12 cellular contexts compared by ENCODE assay signal in genomic region chr3:127001486-127002194, GRCh38. TPM values are rescaled to one million over a fixed set of nuclear protein-coding genes. Genes with fewer than 3 reads are reported as not detected.
A peak's percentile ranks its signal among the peaks of the same experiment; 100 is the strongest.
DNase-seq lines count a peak whose midpoint lies in the region; ATAC-seq and TF ChIP-seq lines count a peak whose summit lies in the region.
"Had no signal": no experiment of that assay in that cellular context is flagged by ENCODE, and none has a peak within 500 bp of the region (broad histone marks: within the 10 kb centered on the region; RNA-seq: fewer than 3 reads in every experiment).

No MANE protein-coding gene starts in this region.

- H3K23ac ChIP-seq in neuronal stem cell (ENCODE audit: low read depth, low read length, poor library complexity) = peak overlapping the region; percentile 68

- no peaks in the 10 kb centered on the region for H3K27me3 Mint-ChIP-seq in naive thymus-derived CD8-positive, alpha-beta T cell
- H3K27me3 Mint-ChIP-seq: activated naive CD8-positive, alpha-beta T cell treated with anti-CD3 and anti-CD28 coated beads for 36 hours had no signal

- peak overlapping the region; percentile 27 for H2BK12ac ChIP-seq in neuronal stem cell (ENCODE audit: low read length)

- no peak overlapping the region for H3K27ac Mint-ChIP-seq in naive thymus-derived CD8-positive, alpha-beta T cell
- H3K27ac Mint-ChIP-seq: activated naive CD8-positive, alpha-beta T cell treated with anti-CD3 and anti-CD28 coated beads for 36 hours had no signal

- TF ChIP-seq POLR2A in vagina (IDR thresholded peaks at IDR 0.05) = no peak

- peak overlapping the region; percentile 72 for H2BK15ac ChIP-seq in neuronal stem cell (ENCODE audit: low read length)

- WGBS in heart right ventricle, 2 donors = 63 to 65% methylated on average over 23 of the region's 23 CpGs
- no CpG with 5 or more reads among the region's 23 CpGs for WGBS in neuronal stem cell (ENCODE audit: extremely low coverage in 2 of 2, insufficient read length in 2 of 2, insufficient replicate concordance in 1 of 2), 2 donors

- peak overlapping the region; percentile 11 for H3K4me2 ChIP-seq in neuronal stem cell (ENCODE audit: insufficient read depth, low read length, poor library complexity, severe bottlenecking)

- H2BK120ac ChIP-seq in neuronal stem cell (ENCODE audit: low read depth, low read length) = no peak overlapping the region

- H3K9me3 ChIP-seq in heart right ventricle = no peaks in the 10 kb centered on the region
- H3K9me3 ChIP-seq in neuronal stem cell (replicated peaks in 1 of 2; ENCODE audit: control insufficient read depth in 2 of 2, insufficient read depth in 1 of 2, low read depth in 1 of 2, low read length in 2 of 2) = peaks cover 0 to 2% of the 10 kb centered on the region in 2 donors
- H3K9me3 ChIP-seq in vagina = no peaks in the 10 kb centered on the region

- no peaks in the 10 kb centered on the region for H3K9me3 Mint-ChIP-seq in naive thymus-derived CD8-positive, alpha-beta T cell
- H3K9me3 Mint-ChIP-seq: activated naive CD8-positive, alpha-beta T cell treated with anti-CD3 and anti-CD28 coated beads for 36 hours had no signal

- POLR2A ChIA-PET in naive thymus-derived CD8-positive, alpha-beta T cell (lab: Charles Lee) = no interaction called here

- no peaks in the 10 kb centered on the region for H3K27me3 ChIP-seq in heart right ventricle
- H3K27me3 ChIP-seq in dorsolateral prefrontal cortex = no peaks in the 10 kb centered on the region
- H3K27me3 ChIP-seq in neuronal stem cell (ENCODE audit: control insufficient read depth in 3 of 3, insufficient read depth in 3 of 3, low read depth in 1 of 3, low read length in 3 of 3) = no peaks in the 10 kb centered on the region
- no peaks in the 10 kb centered on the region for H3K27me3 ChIP-seq in vagina

- peak overlapping the region; percentile 86 for H3K14ac ChIP-seq in neuronal stem cell (ENCODE audit: low read length)

- no peak overlapping the region for H4K8ac ChIP-seq in neuronal stem cell (ENCODE audit: low read depth, low read length)

- H3K9ac ChIP-seq in neuronal stem cell (ENCODE audit: low read depth, low read length, poor library complexity) = peak overlapping the region; percentile 71

- ATAC-seq in heart right ventricle = no peak
- ATAC-seq in left cardiac atrium = no peak
- no peak for ATAC-seq in naive thymus-derived CD8-positive, alpha-beta T cell

- peak in 1 of 9 donors; percentile 40 for TF ChIP-seq CTCF in heart right ventricle (IDR thresholded peaks at IDR 0.05)
- TF ChIP-seq CTCF in dorsolateral prefrontal cortex (IDR thresholded peaks at IDR 0.05 in 54 of 56, conservative IDR thresholded peaks at IDR 0.05 in 2 of 56; ENCODE audit: low read depth in 1 of 56, partially characterized antibody in 56 of 56) = no peak
- no peak for TF ChIP-seq CTCF in vagina (IDR thresholded peaks at IDR 0.05)

- H4K91ac ChIP-seq in neuronal stem cell (ENCODE audit: low read depth, low read length, poor library complexity) = no peak overlapping the region

- H3K4ac ChIP-seq in neuronal stem cell (ENCODE audit: low read length) = no peak overlapping the region

- peaks cover 8 to 68% (median 38%) of the 10 kb centered on the region in 9 donors for H3K4me1 ChIP-seq in heart right ventricle
- peaks cover 22 to 38% of the 10 kb centered on the region in 2 donors for H3K4me1 ChIP-seq in neuronal stem cell (ENCODE audit: control insufficient read depth in 2 of 2, insufficient read depth in 1 of 2, low read depth in 1 of 2, low read length in 2 of 2)
- peaks cover 58% of the 10 kb centered on the region for H3K4me1 ChIP-seq in vagina

- H3K36me3 Mint-ChIP-seq in naive thymus-derived CD8-positive, alpha-beta T cell = no peaks in the 10 kb centered on the region
- H3K36me3 Mint-ChIP-seq: activated naive CD8-positive, alpha-beta T cell treated with anti-CD3 and anti-CD28 coated beads for 36 hours had no signal

- H3K27ac ChIP-seq in heart right ventricle (peak overlapping the region; percentile 10 to 86 (median 69)), dorsolateral prefrontal cortex (peak overlapping the region in 41 of 59 donors; percentile 2 to 81 (median 57)), neuronal stem cell (replicated peaks; ENCODE audit: low read length) (peak overlapping the region; percentile 24), vagina (peak overlapping the region; percentile 81)

- peaks cover 0 to 11% (median 0%) of the 10 kb centered on the region in 9 donors for H3K36me3 ChIP-seq in heart right ventricle
- H3K36me3 ChIP-seq in neuronal stem cell (replicated peaks in 1 of 2; ENCODE audit: control insufficient read depth in 2 of 2, insufficient read depth in 2 of 2, low read length in 2 of 2) = peaks cover 28 to 35% of the 10 kb centered on the region in 2 donors
- no peaks in the 10 kb centered on the region for H3K36me3 ChIP-seq in vagina

- DNase-seq in heart right ventricle = no peak
- DNase-seq in left cardiac atrium = no peak
- no peak for DNase-seq in dorsolateral prefrontal cortex
- no peak for DNase-seq in neuronal stem cell (ENCODE audit: low spot score)
- no peak for DNase-seq in vagina (ENCODE audit: extremely low spot score in 2 of 2)
- DNase-seq in activated CD4-positive, alpha-beta T cell treated with anti-CD3 and anti-CD28 coated beads, Interleukin-2, amount 50 U/mL, for 48 hours = no peak
- DNase-seq in Kasumi-1 (lab: John Stamatoyannopoulos, UW) = no peak
- no peak for DNase-seq in naive thymus-derived CD8-positive, alpha-beta T cell
- DNase-seq: activated naive CD8-positive, alpha-beta T cell treated with anti-CD3 and anti-CD28 coated beads for 36 hours; DMS79 treated with DMSO at 0.1 percent for 48 hours; erythroblast; NCI-H510A had no signal

- peak overlapping the region; percentile 36 for H3K18ac ChIP-seq in neuronal stem cell (ENCODE audit: low read length)

- H3K4me3 Mint-ChIP-seq in naive thymus-derived CD8-positive, alpha-beta T cell = no peak overlapping the region
- H3K4me3 Mint-ChIP-seq: activated naive CD8-positive, alpha-beta T cell treated with anti-CD3 and anti-CD28 coated beads for 36 hours had no signal

- intact Hi-C loops in heart right ventricle (cut with DNase I) (loop anchor here in 3 of 10 donors (5.0 to 10.0 kb wide), 3 partner anchors 249 to 543 kb away; no protein-coding TSS in a partner anchor), left cardiac atrium (cut with DNase I) (no loop called here), dorsolateral prefrontal cortex (cut with DNase I) (no loop called here), vagina (cut with DNase I) (no loop called here)

- H3K79me1 ChIP-seq in neuronal stem cell (ENCODE audit: low read depth, low read length) = peaks cover 59% of the 10 kb centered on the region

- H2AFZ ChIP-seq in neuronal stem cell (ENCODE audit: low read length) = peak overlapping the region; percentile 20

- H3K4me1 Mint-ChIP-seq in naive thymus-derived CD8-positive, alpha-beta T cell = peaks cover 0 to 5% (median 2%) of the 10 kb centered on the region in 4 donors

- H3K4me3 ChIP-seq in heart right ventricle (peak overlapping the region in 5 of 10 donors; percentile 10 to 34 (median 22)), dorsolateral prefrontal cortex (peak overlapping the region in 36 of 59 donors; percentile 2 to 46 (median 24)), neuronal stem cell (ENCODE audit: low read length in 2 of 2) (peak overlapping the region in 1 of 2 donors; percentile 13), vagina (peak overlapping the region; percentile 2 to 16)

- H2AK5ac ChIP-seq in neuronal stem cell (ENCODE audit: low read depth, low read length) = peak overlapping the region; percentile 53

- H2BK5ac ChIP-seq in neuronal stem cell (ENCODE audit: low read length) = peak overlapping the region; percentile 1

RNA-seq across cellular contexts. Expression of gene PLXNA1, which starts 18.7 kb away (rescaled TPM):
- 10 to 100 TPM; 19.0 to 29.7 (median 25.1) TPM for total RNA-seq in heart right ventricle
- 10 to 100 TPM; 14.3 to 14.8 TPM for polyA plus RNA-seq in heart right ventricle
- 10 to 100 TPM; 18.6 to 20.4 TPM for total RNA-seq in left cardiac atrium
- total RNA-seq in dorsolateral prefrontal cortex = 10 to 100 TPM; 28.6 to 94.1 (median 62.9) TPM
- 31.7 TPM for polyA plus RNA-seq in neuronal stem cell (2013, experiment 1 of 2)
- 32.1 TPM for polyA plus RNA-seq in neuronal stem cell (2013, experiment 2 of 2)
- total RNA-seq in vagina = 31.4 TPM
- total RNA-seq in naive thymus-derived CD8-positive, alpha-beta T cell = 10 to 100 TPM; 13.9 to 15.8 TPM
- under 1 TPM; 0.20 to 0.59 (median 0.24) TPM for polyA plus RNA-seq in naive thymus-derived CD8-positive, alpha-beta T cell

Comparison
In these comparisons a context has a peak if more than half of its experiments do, and no peak if none do; other contexts are left out.
1. H3K27ac ChIP-seq: peak in every context shown above with its lines; median percentile 81 in vagina; 69 in heart right ventricle; 57 in dorsolateral prefrontal cortex; 24 in neuronal stem cell.